Comparison of ENCODE assay signal across 19 cellular contexts in genomic region chr16:632486-633335, GRCh38. TPM values are rescaled to one million over a fixed set of nuclear protein-coding genes. Genes with fewer than 3 reads are reported as not detected.
DNase-seq lines count a peak whose midpoint lies in the region; ATAC-seq and TF ChIP-seq lines count a peak whose summit lies in the region.
"Had no signal": no experiment of that assay in that cellular context is flagged by ENCODE, and none has a peak within 500 bp of the region (broad histone marks: within the 10 kb centered on the region; RNA-seq: fewer than 3 reads in every experiment).

No MANE protein-coding gene starts in this region.

- no peak overlapping the region for H4K8ac ChIP-seq in mesenchymal stem cell (ENCODE audit: low read length)

- peaks cover 0 to 6% of the 10 kb centered on the region in 2 donors for H3K36me3 ChIP-seq in adrenal gland (replicated peaks in 1 of 2)
- peaks cover 8 to 51% of the 10 kb centered on the region in 2 experiments for H3K36me3 ChIP-seq in mesenchymal stem cell (ENCODE audit: control insufficient read depth in 1 of 2, insufficient read depth in 2 of 2, low read depth in 1 of 2, low read length in 2 of 2)
- H3K36me3 ChIP-seq: SJCRH30 had no signal

- H3K18ac ChIP-seq in mesenchymal stem cell (ENCODE audit: low read depth in 1 of 2, low read length in 2 of 2), result no peak overlapping the region

- H2BK120ac ChIP-seq in mesenchymal stem cell (ENCODE audit: low read depth, low read length), result no peak overlapping the region

- H3K4me1 ChIP-seq in adrenal gland (replicated peaks in 1 of 2), result peaks cover 12 to 34% of the 10 kb centered on the region in 2 donors
- peaks cover 56% of the 10 kb centered on the region for H3K4me1 ChIP-seq in mesenchymal stem cell (ENCODE audit: control insufficient read depth, insufficient read depth, low read depth, low read length)

- H3K27ac ChIP-seq in adrenal gland (no peak overlapping the region), mesenchymal stem cell (ENCODE audit: low read length, poor library complexity, severe bottlenecking) (no peak overlapping the region)
- H3K27ac ChIP-seq: A549, KMS-11, Peyer's patch, SJCRH30 had no signal

- H2AFZ ChIP-seq in mesenchymal stem cell (ENCODE audit: low read depth, low read length), result no peak overlapping the region

- H3K9ac ChIP-seq in mesenchymal stem cell (ENCODE audit: low read length), result no peak overlapping the region
- H3K9ac ChIP-seq: KMS-11 had no signal

- H2BK12ac ChIP-seq in mesenchymal stem cell (ENCODE audit: low read length in 2 of 2), result no peak overlapping the region

- H3K4ac ChIP-seq in mesenchymal stem cell (ENCODE audit: low read depth in 1 of 2, low read length in 2 of 2), result no peak overlapping the region

- WGBS in adrenal gland, 4 donors, result 94 to 97% (median 94%) methylated on average over 38 to 67 of the region's 67 CpGs
- 96% methylated on average over 66 of the region's 67 CpGs for WGBS in mesenchymal stem cell

- H3K4me3 ChIP-seq in adrenal gland, result no peak overlapping the region
- no peak overlapping the region for H3K4me3 ChIP-seq in mesenchymal stem cell (ENCODE audit: insufficient read depth in 1 of 2, low read depth in 1 of 2, low read length in 2 of 2)
- H3K4me3 ChIP-seq: A549, Peyer's patch, SJCRH30 had no signal

- DNase-seq in adrenal gland (peak in 4 of 7 donors; percentile 10 to 53 (median 29)), mesenchymal stem cell (no peak), retina (no peak)
- DNase-seq in central memory CD4-positive, alpha-beta T cell, result no peak
- no peak for DNase-seq in activated T-cell treated with anti-CD3 and anti-CD28 coated beads, Interleukin-2, amount 50 U/mL, for 48 hours
- DNase-seq: COR-L47, DMS153, EL, H7, NCI-H1105, NCI-H187 treated with DMSO at 0.1 percent for 48 hours, NCI-H446 treated with DMSO at 0.1 percent for 48 hours, NCI-H748 treated with DMSO at 0.1 percent for 48 hours, Peyer's patch, SJCRH30 had no signal

- ATAC-seq in GM18505 (IDR thresholded peaks at IDR 0.05; ENCODE audit: unreplicated experiment), result no peak
- ATAC-seq: A549 had no signal

- no peak overlapping the region for H2AK5ac ChIP-seq in mesenchymal stem cell (ENCODE audit: low read length, severe bottlenecking)

- peak; percentile 1 for TF ChIP-seq POLR2A in GM18505 (IDR thresholded peaks at IDR 0.05; ENCODE audit: borderline replicate concordance, extremely low read depth, insufficient read depth, insufficient read length)
- no peak for TF ChIP-seq POLR2A in adrenal gland (IDR thresholded peaks at IDR 0.05)

- H3K14ac ChIP-seq in mesenchymal stem cell (ENCODE audit: low read length in 2 of 2), result no peak overlapping the region

- H2BK5ac ChIP-seq in mesenchymal stem cell (ENCODE audit: low read depth, low read length, poor library complexity, severe bottlenecking), result no peak overlapping the region

- H3K79me1 ChIP-seq in mesenchymal stem cell (replicated peaks; ENCODE audit: low read length, poor library complexity, severe bottlenecking), result peaks cover 19% of the 10 kb centered on the region

- H3K4me2 ChIP-seq in mesenchymal stem cell (ENCODE audit: low read length, poor library complexity, severe bottlenecking), result no peak overlapping the region
- H3K4me2 ChIP-seq: A549, KMS-11 had no signal

- no peak overlapping the region for H2BK15ac ChIP-seq in mesenchymal stem cell (ENCODE audit: low read depth, poor library complexity, severe bottlenecking)

- intact Hi-C loops in adrenal gland (cut with DNase I), result no loop called here

- H3K23ac ChIP-seq in mesenchymal stem cell (ENCODE audit: low read length in 2 of 2), result no peak overlapping the region

- no peaks in the 10 kb centered on the region for H3K9me3 ChIP-seq in adrenal gland (replicated peaks in 1 of 3)
- H3K9me3 ChIP-seq in mesenchymal stem cell (ENCODE audit: control insufficient read depth, low read length), result no peaks in the 10 kb centered on the region
- H3K9me3 ChIP-seq: A549, Peyer's patch, SJCRH30 had no signal

- no peaks in the 10 kb centered on the region for H3K27me3 ChIP-seq in adrenal gland
- no peaks in the 10 kb centered on the region for H3K27me3 ChIP-seq in mesenchymal stem cell (ENCODE audit: control insufficient read depth in 1 of 2, insufficient read depth in 1 of 2, low read length in 2 of 2)
- H3K27me3 ChIP-seq: Peyer's patch, SJCRH30 had no signal

- H4K91ac ChIP-seq in mesenchymal stem cell (ENCODE audit: low read length), result peak overlapping the region; percentile 45

- no peak for TF ChIP-seq CTCF in adrenal gland (IDR thresholded peaks at IDR 0.05)

RNA-seq across cellular contexts. Expression of gene WFIKKN1, which starts 1.9 kb away (rescaled TPM):
- 1 to 10 TPM in 1 of 8 donors, under 1 TPM in 6, not detected in 1; 0.18 to 1.1 (median 0.39) TPM for total RNA-seq in adrenal gland
- 1 to 10 TPM in 1 of 3 donors, under 1 TPM in 1, not detected in 1; 0.71 to 3.9 TPM for polyA plus RNA-seq in adrenal gland
- polyA plus RNA-seq in mesenchymal stem cell (2013, experiment 1 of 2), result 0.15 TPM
- 0.23 TPM for polyA plus RNA-seq in mesenchymal stem cell (2013, experiment 2 of 2)
- polyA plus RNA-seq: CD14-positive monocyte had no signal

RNA-seq across cellular contexts. Expression of gene METTL26, which starts 3.4 kb away (rescaled TPM):
- total RNA-seq in adrenal gland, result 100 to 1,000 TPM in 5 of 8 donors, 10 to 100 TPM in 3; 71.8 to 351 (median 130) TPM
- 100 to 1,000 TPM in 2 of 3 donors, 10 to 100 TPM in 1; 40.4 to 403 (median 328) TPM for polyA plus RNA-seq in adrenal gland
- polyA plus RNA-seq in mesenchymal stem cell (2013, experiment 1 of 2), result 58.3 TPM
- polyA plus RNA-seq in mesenchymal stem cell (2013, experiment 2 of 2), result 56.5 TPM

RNA-seq across cellular contexts. Expression of gene MCRIP2, which starts 8.9 kb away (rescaled TPM):
- total RNA-seq in adrenal gland, result 100 to 1,000 TPM in 6 of 8 donors, 10 to 100 TPM in 2; 67.0 to 164 (median 140) TPM
- polyA plus RNA-seq in adrenal gland, result 100 to 1,000 TPM in 2 of 3 donors, 1 to 10 TPM in 1; 7.1 to 253 (median 241) TPM
- polyA plus RNA-seq in mesenchymal stem cell (2013, experiment 1 of 2), result 27.2 TPM
- polyA plus RNA-seq in mesenchymal stem cell (2013, experiment 2 of 2), result 29.7 TPM

RNA-seq across cellular contexts. Expression of gene WDR90, which starts 16.5 kb away (rescaled TPM):
- total RNA-seq in adrenal gland, result 10 to 100 TPM; 12.4 to 55.8 (median 26.9) TPM
- 100 to 1,000 TPM in 2 of 3 donors, 1 to 10 TPM in 1; 3.0 to 162 (median 125) TPM for polyA plus RNA-seq in adrenal gland
- 7.4 TPM for polyA plus RNA-seq in mesenchymal stem cell (2013, experiment 1 of 2)
- 6.5 TPM for polyA plus RNA-seq in mesenchymal stem cell (2013, experiment 2 of 2)

RNA-seq across cellular contexts. Expression of gene RHOT2, which starts 35.2 kb away (rescaled TPM):
- 100 to 1,000 TPM in 2 of 8 donors, 10 to 100 TPM in 6; 34.7 to 177 (median 89.2) TPM for total RNA-seq in adrenal gland
- polyA plus RNA-seq in adrenal gland, result 100 to 1,000 TPM in 2 of 3 donors, 10 to 100 TPM in 1; 37.9 to 462 (median 302) TPM
- polyA plus RNA-seq in mesenchymal stem cell (2013, experiment 1 of 2), result 61.9 TPM
- polyA plus RNA-seq in mesenchymal stem cell (2013, experiment 2 of 2), result 56.8 TPM

Comparison
In these comparisons a context has a peak if more than half of its experiments do, and no peak if none do; other contexts are left out.
1. DNase-seq: peak in adrenal gland (4 of 7); none in mesenchymal stem cell (single experiment), central memory CD4-positive, alpha-beta T cell (single experiment), activated T-cell treated with anti-CD3 and anti-CD28 coated beads, Interleukin-2, amount 50 U/mL, for 48 hours (0 of 2) and retina (single experiment).